ENCODE assay signal across 7 cellular contexts in genomic region chr1:155070721-155071556, GRCh38. TPM values are rescaled to one million over a fixed set of nuclear protein-coding genes. Genes with fewer than 3 reads are reported as not detected.
DNase-seq lines count a peak whose midpoint lies in the region; ATAC-seq and TF ChIP-seq lines count a peak whose summit lies in the region.

No MANE protein-coding gene starts in this region.

- H3K9me3 ChIP-seq in Peyer's patch (no peaks in the 10 kb centered on the region), ovary (no peaks in the 10 kb centered on the region), uterus (no peaks in the 10 kb centered on the region)

- no peaks in the 10 kb centered on the region for H3K27me3 Mint-ChIP-seq in activated naive CD4-positive, alpha-beta T cell treated with anti-CD3 and anti-CD28 coated beads for 36 hours (ENCODE audit: low read depth)
- H3K27me3 Mint-ChIP-seq in glutamatergic neuron (ENCODE audit: unreplicated experiment) = peaks cover 11% of the 10 kb centered on the region

- H3K27ac ChIP-seq in Peyer's patch (peak overlapping the region; percentile 24 to 55 (median 33)), ovary (peak overlapping the region; percentile 70 to 77), uterus (peak overlapping the region; percentile 11 to 73)

- ATAC-seq in HG03159 (IDR thresholded peaks at IDR 0.05; ENCODE audit: unreplicated experiment) = peak; percentile 74

- H3K4me1 ChIP-seq in Peyer's patch (peaks cover 0 to 18% (median 6%) of the 10 kb centered on the region in 4 donors), ovary (ENCODE audit: insufficient read depth) (peaks cover 4% of the 10 kb centered on the region), uterus (peaks cover 0 to 5% of the 10 kb centered on the region in 2 donors)

- H3K4me1 Mint-ChIP-seq in activated naive CD4-positive, alpha-beta T cell treated with anti-CD3 and anti-CD28 coated beads for 36 hours (ENCODE audit: low read depth) = peaks cover 15% of the 10 kb centered on the region
- H3K4me1 Mint-ChIP-seq in glutamatergic neuron (ENCODE audit: low read depth, unreplicated experiment) = peaks cover 30% of the 10 kb centered on the region

- TF ChIP-seq CTCF in GM12874 (IDR thresholded peaks at IDR 0.05; ENCODE audit: insufficient read depth, low read depth, low read length) (peak; percentile 72), Peyer's patch (IDR thresholded peaks at IDR 0.05) (peak; percentile 18 to 60 (median 55)), glutamatergic neuron (IDR thresholded peaks at IDR 0.05; ENCODE audit: partially characterized antibody, unreplicated experiment) (peak; percentile 79), ovary (IDR thresholded peaks at IDR 0.05) (peak; percentile 25 to 63 (median 54)), uterus (IDR thresholded peaks at IDR 0.05) (peak; percentile 18 to 61 (median 30))

- peak overlapping the region; percentile 42 for H3K4me3 Mint-ChIP-seq in activated naive CD4-positive, alpha-beta T cell treated with anti-CD3 and anti-CD28 coated beads for 36 hours
- peak overlapping the region; percentile 86 for H3K4me3 Mint-ChIP-seq in glutamatergic neuron (ENCODE audit: unreplicated experiment)

- WGBS in ovary, 3 donors = 2 to 3% (median 3%) methylated on average over 37 to 60 of the region's 60 CpGs

- no peak for TF ChIP-seq POLR2A in Peyer's patch (IDR thresholded peaks at IDR 0.05)
- no peak for TF ChIP-seq POLR2A in ovary (IDR thresholded peaks at IDR 0.05)
- TF ChIP-seq POLR2A in uterus (IDR thresholded peaks at IDR 0.05) = no peak

- no peaks in the 10 kb centered on the region for H3K27me3 ChIP-seq in Peyer's patch
- no peaks in the 10 kb centered on the region for H3K27me3 ChIP-seq in ovary
- no peaks in the 10 kb centered on the region for H3K27me3 ChIP-seq in uterus

- H3K27ac Mint-ChIP-seq in activated naive CD4-positive, alpha-beta T cell treated with anti-CD3 and anti-CD28 coated beads for 36 hours = no peak overlapping the region
- H3K27ac Mint-ChIP-seq in glutamatergic neuron (ENCODE audit: unreplicated experiment) = peak overlapping the region; percentile 77

- CTCF ChIA-PET in activated naive CD4-positive, alpha-beta T cell treated with anti-CD3 and anti-CD28 coated beads for 36 hours (lab: Charles Lee) = interaction anchor here (0.7 to 15.0 kb wide), 5 partner anchors 10 to 23 kb away, joined by 3 to 197 read pairs (median 4); partner anchors contain the start of gene ADAM15

- H3K4me3 ChIP-seq in Peyer's patch (peak overlapping the region; percentile 19 to 46 (median 36)), ovary (peak overlapping the region; percentile 37), uterus (peak overlapping the region; percentile 15 to 37)

- DNase-seq in Peyer's patch = peak; percentile 86 to 92 (median 88)
- peak; percentile 86 for DNase-seq in activated naive CD4-positive, alpha-beta T cell treated with anti-CD3 and anti-CD28 coated beads for 36 hours
- peak; percentile 89 for DNase-seq in glutamatergic neuron
- DNase-seq in ovary = peak; percentile 75 to 87 (median 81)
- DNase-seq in uterus = peak; percentile 76 to 78

- H3K9me3 Mint-ChIP-seq in activated naive CD4-positive, alpha-beta T cell treated with anti-CD3 and anti-CD28 coated beads for 36 hours = no peaks in the 10 kb centered on the region
- peaks cover 5% of the 10 kb centered on the region for H3K9me3 Mint-ChIP-seq in glutamatergic neuron (ENCODE audit: unreplicated experiment)

- H3K36me3 Mint-ChIP-seq in activated naive CD4-positive, alpha-beta T cell treated with anti-CD3 and anti-CD28 coated beads for 36 hours (ENCODE audit: low read depth) = peaks cover 1% of the 10 kb centered on the region
- H3K36me3 Mint-ChIP-seq in glutamatergic neuron (ENCODE audit: unreplicated experiment) = no peaks in the 10 kb centered on the region

- intact Hi-C loops in activated naive CD4-positive, alpha-beta T cell treated with anti-CD3 and anti-CD28 coated beads for 36 hours (cut with micrococcal nuclease) = loop anchor here (1.0 kb wide), 2 partner anchors 8 to 13 kb away; partner anchors contain the start of gene EFNA4
- intact Hi-C loops in ovary (cut with DNase I) = loop anchor here in 1 of 4 donors (10.0 kb wide), 1 partner anchor 586 kb away; no protein-coding TSS in a partner anchor
- intact Hi-C loops in uterus (cut with DNase I; ENCODE audit: low total_unique reads) = no loop called here

- H3K36me3 ChIP-seq in Peyer's patch (peaks cover 0 to 18% (median 0%) of the 10 kb centered on the region in 3 donors), ovary (no peaks in the 10 kb centered on the region), uterus (no peaks in the 10 kb centered on the region)

- TF ChIP-seq EP300 in ovary (IDR thresholded peaks at IDR 0.05) = no peak

RNA-seq across cellular contexts. Expression of gene EFNA4, which starts 7.4 kb away (rescaled TPM):
- 10 to 100 TPM in 3 of 4 donors, 1 to 10 TPM in 1; 2.5 to 39.6 (median 18.2) TPM for total RNA-seq in Peyer's patch
- 1 to 10 TPM; 3.3 to 4.5 TPM for total RNA-seq in activated naive CD4-positive, alpha-beta T cell treated with anti-CD3 and anti-CD28 coated beads for 36 hours
- 2.9 TPM for total RNA-seq in glutamatergic neuron (ENCODE audit: unreplicated experiment)
- 10 to 100 TPM in 5 of 7 donors, 1 to 10 TPM in 2; 8.6 to 14.1 (median 12.2) TPM for total RNA-seq in ovary
- 10 to 100 TPM in 1 of 2 donors, 1 to 10 TPM in 1; 7.3 to 10.6 TPM for polyA plus RNA-seq in ovary
- total RNA-seq in uterus = 1 to 10 TPM in 2 of 4 donors, not detected in 2; 8.0 to 8.4 TPM

RNA-seq across cellular contexts. Expression of gene EFNA3, which starts 7.7 kb away (rescaled TPM):
- total RNA-seq in Peyer's patch = 1 to 10 TPM; 2.3 to 8.7 (median 5.3) TPM
- 1 to 10 TPM; 1.3 to 2.5 TPM for total RNA-seq in activated naive CD4-positive, alpha-beta T cell treated with anti-CD3 and anti-CD28 coated beads for 36 hours
- total RNA-seq in glutamatergic neuron (ENCODE audit: unreplicated experiment) = 14.6 TPM
- 1 to 10 TPM; 1.3 to 3.7 (median 2.4) TPM for total RNA-seq in ovary
- 1 to 10 TPM; 1.6 to 2.1 TPM for polyA plus RNA-seq in ovary
- total RNA-seq in uterus = 1 to 10 TPM in 3 of 4 donors, not detected in 1; 3.2 to 7.6 (median 3.3) TPM

RNA-seq across cellular contexts. Expression of gene ADAM15, which starts 19.8 kb away (rescaled TPM):
- total RNA-seq in Peyer's patch = 100 to 1,000 TPM; 111 to 191 (median 126) TPM
- 10 to 100 TPM; 53.8 to 55.8 TPM for total RNA-seq in activated naive CD4-positive, alpha-beta T cell treated with anti-CD3 and anti-CD28 coated beads for 36 hours
- total RNA-seq in glutamatergic neuron (ENCODE audit: unreplicated experiment) = 7.6 TPM
- 100 to 1,000 TPM in 1 of 7 donors, 10 to 100 TPM in 6; 34.8 to 149 (median 67.8) TPM for total RNA-seq in ovary
- 10 to 100 TPM; 17.0 to 61.7 TPM for polyA plus RNA-seq in ovary
- total RNA-seq in uterus = 100 to 1,000 TPM in 3 of 4 donors, 10 to 100 TPM in 1; 58.6 to 270 (median 153) TPM

RNA-seq across cellular contexts. Expression of gene DCST1, which starts 37.3 kb away (rescaled TPM):
- total RNA-seq in Peyer's patch = 1 to 10 TPM in 1 of 4 donors, under 1 TPM in 1, not detected in 2; 0.88 to 2.7 TPM
- total RNA-seq in activated naive CD4-positive, alpha-beta T cell treated with anti-CD3 and anti-CD28 coated beads for 36 hours = not detected
- not detected for total RNA-seq in glutamatergic neuron (ENCODE audit: unreplicated experiment)
- total RNA-seq in ovary = under 1 TPM in 4 of 7 donors, not detected in 3; 0.22 to 0.80 (median 0.51) TPM
- under 1 TPM in 1 of 2 donors, not detected in 1; 0.06 TPM for polyA plus RNA-seq in ovary
- total RNA-seq in uterus = 1 to 10 TPM in 2 of 4 donors, not detected in 2; 1.1 to 3.5 TPM

RNA-seq across cellular contexts. Expression of gene DCST2, which starts 37.4 kb away (rescaled TPM):
- total RNA-seq in Peyer's patch (10 to 100 TPM in 1 of 4 donors, 1 to 10 TPM in 3; 1.7 to 12.5 (median 5.3) TPM), glutamatergic neuron (ENCODE audit: unreplicated experiment) (0.64 TPM), ovary (1 to 10 TPM in 4 of 7 donors, under 1 TPM in 2, not detected in 1; 0.45 to 1.4 (median 1.2) TPM), uterus (1 to 10 TPM in 1 of 4 donors, under 1 TPM in 1, not detected in 2; 0.07 to 1.6 TPM)
- total RNA-seq in activated naive CD4-positive, alpha-beta T cell treated with anti-CD3 and anti-CD28 coated beads for 36 hours = 1 to 10 TPM; 1.1 to 1.5 TPM
- polyA plus RNA-seq in ovary = 1 to 10 TPM in 1 of 2 donors, under 1 TPM in 1; 0.17 to 1.1 TPM

Comparison
In these comparisons a context has a peak if more than half of its experiments do, and no peak if none do; other contexts are left out.
1. Peak in every context shown above with its lines: DNase-seq, ATAC-seq, H3K4me3 ChIP-seq and H3K27ac ChIP-seq.